ENCODE assay signal across 15 cellular contexts in genomic region chr1:221562542-221563475, GRCh38.
"Had no signal": no experiment of that assay in that cellular context is flagged by ENCODE, and none has a peak within 500 bp of the region (broad histone marks: within the 10 kb centered on the region; RNA-seq: fewer than 3 reads in every experiment).

No MANE protein-coding gene starts in this region.

- H3K27ac Mint-ChIP-seq: activated naive CD8-positive, alpha-beta T cell; stimulated activated memory B cell treated with anti-CD40 and anti-IgM and Interleukin-4, amounts not matched to agents 10 μg/mL and 1 μg/mL and 100 μg/mL, for 72 hours; T-helper 1 cell treated with Interleukin-12 subunit alpha and Interleukin-12 subunit beta and Interleukin-4 antibody, amounts not matched to agents 30 μg/mL and 1 μg/mL, for 36 hours had no signal

- H3K36me3 ChIP-seq: esophagus squamous epithelium, ovary, transverse colon had no signal

- H3K9me3 Mint-ChIP-seq: stimulated activated memory B cell treated with anti-CD40 and anti-IgM and Interleukin-4, amounts not matched to agents 10 μg/mL and 1 μg/mL and 100 μg/mL, for 72 hours; T-helper 1 cell treated with Interleukin-12 subunit alpha and Interleukin-12 subunit beta and Interleukin-4 antibody, amounts not matched to agents 30 μg/mL and 1 μg/mL, for 36 hours had no signal

- FAIRE-seq: colon had no signal

- DNase-seq: activated CD4-positive, alpha-beta T cell treated with anti-CD3 and anti-CD28 coated beads for 4 hours; activated CD8-positive, alpha-beta memory T cell treated with anti-CD3 and anti-CD28 coated beads for 24 hours; activated gamma-delta T cell treated with Interleukin-2 at 50 U/mL for 16 hours; amniotic stem cell; caudate nucleus; esophagus squamous epithelium; hippocampal formation; stimulated activated CD4-positive, alpha-beta T cell treated with anti-CD3 and anti-CD28 coated beads, Interleukin-2, amount 100 ng/mL, for 48 hours; transverse colon had no signal

- H3K4me1 Mint-ChIP-seq: stimulated activated memory B cell treated with anti-CD40 and anti-IgM and Interleukin-4, amounts not matched to agents 10 μg/mL and 1 μg/mL and 100 μg/mL, for 72 hours had no signal

- H3K4me3 Mint-ChIP-seq: activated naive CD8-positive, alpha-beta T cell; stimulated activated memory B cell treated with anti-CD40 and anti-IgM and Interleukin-4, amounts not matched to agents 10 μg/mL and 1 μg/mL and 100 μg/mL, for 72 hours; T-helper 1 cell treated with Interleukin-12 subunit alpha and Interleukin-12 subunit beta and Interleukin-4 antibody, amounts not matched to agents 30 μg/mL and 1 μg/mL, for 36 hours had no signal

- H3K4me1 ChIP-seq: esophagus squamous epithelium, transverse colon had no signal

- H3K36me3 Mint-ChIP-seq: activated naive CD8-positive, alpha-beta T cell; stimulated activated memory B cell treated with anti-CD40 and anti-IgM and Interleukin-4, amounts not matched to agents 10 μg/mL and 1 μg/mL and 100 μg/mL, for 72 hours had no signal

- H3K4me3 ChIP-seq: body of pancreas, esophagus squamous epithelium, ovary, transverse colon had no signal

- H3K27ac ChIP-seq: body of pancreas, esophagus squamous epithelium, ovary, transverse colon had no signal

- H3K27me3 ChIP-seq: body of pancreas, esophagus squamous epithelium, ovary, transverse colon had no signal

- H3K9me3 ChIP-seq: body of pancreas, esophagus squamous epithelium, ovary, transverse colon had no signal
